In genomic region chr5:17817946-17818345, GRCh38 we compare ENCODE assay signal across 25 cellular contexts.
DNase-seq lines count a peak whose midpoint lies in the region; ATAC-seq and TF ChIP-seq lines count a peak whose summit lies in the region.
"Had no signal": no experiment of that assay in that cellular context is flagged by ENCODE, and none has a peak within 500 bp of the region (broad histone marks: within the 10 kb centered on the region; RNA-seq: fewer than 3 reads in every experiment).

No MANE protein-coding gene starts in this region.

- H4K20me1 ChIP-seq in osteoblast (ENCODE audit: insufficient read depth, low read length): no peaks in the 10 kb centered on the region

- no peaks in the 10 kb centered on the region for H3K36me3 ChIP-seq in osteoblast (ENCODE audit: insufficient read depth, low read length)
- H3K36me3 ChIP-seq: BE2C, Peyer's patch had no signal

- no peak overlapping the region for H3K4me3 ChIP-seq in osteoblast (ENCODE audit: insufficient read depth, low read length)
- H3K4me3 ChIP-seq: GM12878, Peyer's patch, SK-N-MC had no signal

- TF ChIP-seq CTCF in osteoblast (IDR thresholded peaks at IDR 0.05; ENCODE audit: extremely low read depth, low read depth, low read length): no peak

- H2AFZ ChIP-seq in osteoblast (ENCODE audit: low read length): no peak overlapping the region

- no peaks in the 10 kb centered on the region for H3K79me2 ChIP-seq in osteoblast (ENCODE audit: insufficient read depth, low read length)

- H3K4me1 ChIP-seq in osteoblast (ENCODE audit: insufficient read depth, low read length): no peaks in the 10 kb centered on the region
- H3K4me1 ChIP-seq: BE2C, Peyer's patch had no signal

- no peaks in the 10 kb centered on the region for H3K27me3 ChIP-seq in osteoblast (ENCODE audit: insufficient read depth, low read length)
- H3K27me3 ChIP-seq: BE2C, Peyer's patch had no signal

- peak overlapping the region; percentile 56 for H3K27ac ChIP-seq in osteoblast (ENCODE audit: low read depth, low read length)
- H3K27ac ChIP-seq: Peyer's patch, SK-N-MC had no signal

- peak; percentile 17 for DNase-seq in amniotic stem cell (lab: John Stamatoyannopoulos, UW)
- DNase-seq in dedifferentiated amniotic fluid mesenchymal stem cell (ENCODE audit: extremely low spot score): peak; percentile 68
- DNase-seq in osteoblast (ENCODE audit: insufficient read length, low spot score, missing footprints): no peak
- DNase-seq in NCI-H2196 (lab: John Stamatoyannopoulos, UW; ENCODE audit: unreplicated experiment): no peak
- DNase-seq in effector CD8-positive, alpha-beta T cell (lab: John Stamatoyannopoulos, UW): no peak
- DNase-seq: BE2C; CD8-positive, alpha-beta memory T cell; DMS 273 treated with DMSO at 0.1 percent for 48 hours; DMS79; EL; GDM1; NCI-H1048; NCI-H1417 treated with DMSO at 0.1 percent for 48 hours; NCI-H1694 treated with DMSO at 0.1 percent for 48 hours; NCI-H2081; NCI-H226; NCI-H510A; NCI-H69; OCI-M1; Peyer's patch; SIG-M5 had no signal

- ATAC-seq in HG03460 (IDR thresholded peaks at IDR 0.05; ENCODE audit: unreplicated experiment): no peak
- no peak for ATAC-seq in HG03354 (IDR thresholded peaks at IDR 0.05; ENCODE audit: poor library complexity, severe bottlenecking, unreplicated experiment)
- ATAC-seq: GM12878 had no signal

- H3K9me3 ChIP-seq in osteoblast (ENCODE audit: low read depth, low read length): no peaks in the 10 kb centered on the region
- H3K9me3 ChIP-seq: BE2C, Peyer's patch had no signal

- H3K4me2 ChIP-seq in osteoblast (ENCODE audit: insufficient read depth, low read length): no peak overlapping the region

Comparison
In these comparisons a context has a peak if more than half of its experiments do, and no peak if none do; other contexts are left out.
1. DNase-seq: peak in amniotic stem cell (single experiment) and dedifferentiated amniotic fluid mesenchymal stem cell (single experiment); none in osteoblast (single experiment), NCI-H2196 (single experiment) and effector CD8-positive, alpha-beta T cell (single experiment).